Comparison of ENCODE assay signal across 9 cellular contexts in genomic region chr2:43159797-43160196, GRCh38.
DNase-seq lines count a peak whose midpoint lies in the region; ATAC-seq and TF ChIP-seq lines count a peak whose summit lies in the region.
"Had no signal": no experiment of that assay in that cellular context is flagged by ENCODE, and none has a peak within 500 bp of the region (broad histone marks: within the 10 kb centered on the region; RNA-seq: fewer than 3 reads in every experiment).

No MANE protein-coding gene starts in this region.

- no peaks in the 10 kb centered on the region for H3K36me3 ChIP-seq in heart right ventricle
- no peaks in the 10 kb centered on the region for H3K36me3 ChIP-seq in adrenal gland (replicated peaks in 1 of 2)
- no peaks in the 10 kb centered on the region for H3K36me3 ChIP-seq in mucosa of stomach (ENCODE audit: control insufficient read depth, insufficient read depth, low read length)
- H3K36me3 ChIP-seq in upper lobe of right lung, result no peaks in the 10 kb centered on the region

- DNase-seq in heart right ventricle, result no peak
- no peak for DNase-seq in cardiac septum (ENCODE audit: low spot score)
- DNase-seq in adrenal gland, result no peak
- no peak for DNase-seq in upper lobe of right lung
- DNase-seq: NCI-H2107 had no signal

- peak overlapping the region; percentile 53 for H3K9ac ChIP-seq in mucosa of stomach (ENCODE audit: low read length)

- WGBS in heart right ventricle, 2 donors, result 84 to 88% methylated on average over 7 of the region's 7 CpGs
- WGBS in adrenal gland, 4 donors, result 67 to 74% (median 72%) methylated on average over 7 of the region's 7 CpGs

- H3K9me3 ChIP-seq in heart right ventricle (no peaks in the 10 kb centered on the region), adrenal gland (replicated peaks in 1 of 3) (no peaks in the 10 kb centered on the region), mucosa of stomach (ENCODE audit: control insufficient read depth, low read length) (no peaks in the 10 kb centered on the region), upper lobe of right lung (no peaks in the 10 kb centered on the region)

- no peak for TF ChIP-seq POLR2A in adrenal gland (IDR thresholded peaks at IDR 0.05)

- H3K27me3 ChIP-seq in heart right ventricle, result no peaks in the 10 kb centered on the region
- H3K27me3 ChIP-seq in adrenal gland, result no peaks in the 10 kb centered on the region
- no peaks in the 10 kb centered on the region for H3K27me3 ChIP-seq in mucosa of stomach (ENCODE audit: control insufficient read depth, insufficient read depth, low read length)
- no peaks in the 10 kb centered on the region for H3K27me3 ChIP-seq in upper lobe of right lung

- ATAC-seq in heart right ventricle (no peak), upper lobe of right lung (no peak), HG03159 (IDR thresholded peaks at IDR 0.05; ENCODE audit: unreplicated experiment) (no peak), HG02973 (IDR thresholded peaks at IDR 0.05; ENCODE audit: unreplicated experiment) (no peak), HG03432 (IDR thresholded peaks at IDR 0.05; ENCODE audit: unreplicated experiment) (no peak)

- intact Hi-C loops in heart right ventricle (cut with DNase I), result loop anchor here in 5 of 10 donors (2.0 to 10.0 kb wide), 3 partner anchors 55 to 59 kb away; no protein-coding TSS in a partner anchor
- intact Hi-C loops in cardiac septum (cut with DNase I), result loop anchor here (2.0 to 5.0 kb wide), 2 partner anchors 53 to 67 kb away; partner anchors contain the start of gene ZFP36L2
- intact Hi-C loops in adrenal gland (cut with DNase I), result no loop called here
- intact Hi-C loops in upper lobe of right lung (cut with DNase I), result loop anchor here (10.0 kb wide), 1 partner anchor 55 kb away; no protein-coding TSS in a partner anchor

- H3K4me3 ChIP-seq in heart right ventricle (no peak overlapping the region), adrenal gland (no peak overlapping the region), mucosa of stomach (ENCODE audit: low read length) (no peak overlapping the region), upper lobe of right lung (no peak overlapping the region)

- TF ChIP-seq CTCF in heart right ventricle (IDR thresholded peaks at IDR 0.05) (no peak), adrenal gland (IDR thresholded peaks at IDR 0.05) (no peak), upper lobe of right lung (IDR thresholded peaks at IDR 0.05) (no peak)

- H3K27ac ChIP-seq in heart right ventricle, result peak overlapping the region; percentile 29 to 88 (median 80)
- peak overlapping the region in 3 of 5 donors; percentile 62 to 92 (median 85) for H3K27ac ChIP-seq in adrenal gland
- H3K27ac ChIP-seq in upper lobe of right lung, result peak overlapping the region; percentile 87

- H3K4me1 ChIP-seq in heart right ventricle, result peaks cover 10 to 53% (median 33%) of the 10 kb centered on the region in 9 donors
- peaks cover 9 to 27% of the 10 kb centered on the region in 2 donors for H3K4me1 ChIP-seq in adrenal gland (replicated peaks in 1 of 2)
- peaks cover 82% of the 10 kb centered on the region for H3K4me1 ChIP-seq in mucosa of stomach (ENCODE audit: control insufficient read depth, insufficient read depth, low read length)
- H3K4me1 ChIP-seq in upper lobe of right lung, result peaks cover 36% of the 10 kb centered on the region

Comparison
In these comparisons a context has a peak if more than half of its experiments do, and no peak if none do; other contexts are left out.
1. intact Hi-C loops: an anchor here in cardiac septum (2.0 to 5.0 kb wide) and upper lobe of right lung (10.0 kb wide); none called in adrenal gland.